11 cellular contexts compared by ENCODE assay signal in the genomic region with DNA sequence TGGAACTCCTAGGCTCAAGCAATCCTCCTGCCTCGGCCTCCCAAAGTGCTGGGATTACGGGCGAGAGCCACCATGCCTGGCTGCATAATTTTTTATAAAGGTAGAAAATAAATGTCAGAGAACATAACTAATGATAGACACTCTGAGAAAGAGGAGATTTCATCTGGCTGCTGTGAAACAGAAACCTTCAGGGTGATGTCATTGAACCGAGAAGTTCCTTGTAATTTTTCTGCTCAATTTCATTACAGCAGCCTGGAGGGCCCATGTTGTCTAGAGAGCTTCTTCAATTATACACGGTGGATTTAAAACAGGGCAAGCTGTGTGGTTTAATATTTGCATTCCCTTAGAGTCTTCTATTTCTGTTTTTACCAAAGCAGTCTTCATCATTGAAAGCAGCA.
A peak's percentile ranks its signal among the peaks of the same experiment; 100 is the strongest.
DNase-seq lines count a peak whose midpoint lies in the region; ATAC-seq and TF ChIP-seq lines count a peak whose summit lies in the region.
"Had no signal": no experiment of that assay in that cellular context is flagged by ENCODE, and none has a peak within 500 bp of the region (broad histone marks: within the 10 kb centered on the region; RNA-seq: fewer than 3 reads in every experiment).

No MANE protein-coding gene starts in this region.

- no peaks in the 10 kb centered on the region for H4K20me1 ChIP-seq in OCI-LY1 (ENCODE audit: insufficient read depth, low read length)

- ATAC-seq in GM19395 (IDR thresholded peaks at IDR 0.05; ENCODE audit: unreplicated experiment) (peak; percentile 67), HG02885 (IDR thresholded peaks at IDR 0.05; ENCODE audit: poor library complexity, unreplicated experiment) (peak; percentile 70)

- no peak overlapping the region for H2AFZ ChIP-seq in OCI-LY1 (ENCODE audit: low read length)

- H3K4me1 ChIP-seq in OCI-LY1 (ENCODE audit: insufficient read depth, low read length, severe bottlenecking) = peaks cover 49% of the 10 kb centered on the region
- H3K4me1 ChIP-seq: uterus had no signal

- no peaks in the 10 kb centered on the region for H3K36me3 ChIP-seq in OCI-LY1 (ENCODE audit: insufficient read depth, low read length)
- H3K36me3 ChIP-seq: uterus had no signal

- peaks cover 8% of the 10 kb centered on the region; the same call in 1 of the 2 replicates for H3F3A ChIP-seq in OCI-LY1 (ENCODE audit: insufficient read depth, low read length)

- H3K27ac ChIP-seq in OCI-LY1 (ENCODE audit: low read depth, low read length, poor library complexity, severe bottlenecking) = peak overlapping the region; percentile 96
- H3K27ac ChIP-seq: uterus had no signal

- peak overlapping the region; percentile 50 for H3K4me2 ChIP-seq in OCI-LY1 (ENCODE audit: low read length)

- H3K4me3 ChIP-seq in OCI-LY1 (ENCODE audit: low read depth, low read length, poor library complexity, severe bottlenecking) = peak overlapping the region; percentile 32
- H3K4me3 ChIP-seq: uterus had no signal

- no peaks in the 10 kb centered on the region for H3K27me3 ChIP-seq in OCI-LY1 (ENCODE audit: insufficient read depth, low read length)
- H3K27me3 ChIP-seq: uterus had no signal

- H3K9me2 ChIP-seq in OCI-LY1 (ENCODE audit: low read depth, low read length) = no peaks in the 10 kb centered on the region

- no peaks in the 10 kb centered on the region for H3K79me2 ChIP-seq in OCI-LY1 (ENCODE audit: insufficient read depth, low read length)

- no peaks in the 10 kb centered on the region for H3K9me3 ChIP-seq in OCI-LY1 (ENCODE audit: low read length)
- H3K9me3 ChIP-seq: uterus had no signal

- peak overlapping the region; percentile 25; the same call in 1 of the 2 replicates for H3K9ac ChIP-seq in OCI-LY1 (ENCODE audit: low read length)

- DNase-seq in GM10266 (ENCODE audit: extremely low spot score) (peak; percentile 73), NCI-H524 (lab: John Stamatoyannopoulos, UW) (no peak), NCI-H510A (lab: John Stamatoyannopoulos, UW) (no peak), GDM1 (lab: John Stamatoyannopoulos, UW) (no peak), NK-92 (lab: John Stamatoyannopoulos, UW; ENCODE audit: unreplicated experiment) (no peak)
- DNase-seq: AML-193, caudate nucleus, uterus had no signal

- TF ChIP-seq CTCF in GM10266 (IDR thresholded peaks at IDR 0.05; ENCODE audit: control insufficient read depth, insufficient read depth, low read depth, missing control alignments) (no peak), OCI-LY1 (IDR thresholded peaks at IDR 0.05; ENCODE audit: low read length) (no peak)
